20 cellular contexts compared by ENCODE assay signal in genomic region chr1:108531429-108531828, GRCh38. TPM values are rescaled to one million over a fixed set of nuclear protein-coding genes. Genes with fewer than 3 reads are reported as not detected.
A peak's percentile ranks its signal among the peaks of the same experiment; 100 is the strongest.
DNase-seq lines count a peak whose midpoint lies in the region; ATAC-seq and TF ChIP-seq lines count a peak whose summit lies in the region.
"Had no signal": no experiment of that assay in that cellular context is flagged by ENCODE, and none has a peak within 500 bp of the region (broad histone marks: within the 10 kb centered on the region; RNA-seq: fewer than 3 reads in every experiment).

No MANE protein-coding gene starts in this region.

- H3K4me1 ChIP-seq in left ventricle myocardium inferior (no peaks in the 10 kb centered on the region), heart right ventricle (no peaks in the 10 kb centered on the region)
- H3K4me1 ChIP-seq: BLaER1 treated with 17β-estradiol and CSF1 and Interleukin-3, amounts not matched to agents 10 nM and 100 nM; SJSA1 had no signal

- WGBS in heart right ventricle, 2 donors, result 68 to 70% methylated on average over 4 of the region's 4 CpGs

- TF ChIP-seq CTCF in left ventricle myocardium inferior (IDR thresholded peaks at IDR 0.05; ENCODE audit: borderline replicate concordance) (no peak), heart right ventricle (IDR thresholded peaks at IDR 0.05) (no peak), VCaP (conservative IDR thresholded peaks at IDR 0.05) (no peak)

- no peak for DNase-seq in left ventricle myocardium inferior
- no peak for DNase-seq in heart right ventricle
- no peak for DNase-seq in left lobe of liver (ENCODE audit: low spot score)
- no peak for DNase-seq in middle frontal gyrus (ENCODE audit: extremely low spot score, low spot score)
- DNase-seq: CD8-positive, alpha-beta memory T cell; DND-41; GDM1; HFFc6; IMR-90; Kasumi-1; NCI-H1105; NCI-H187; NCI-H345; RPMI8226 had no signal

- intact Hi-C loops in left ventricle myocardium inferior (cut with micrococcal nuclease), result no loop called here
- intact Hi-C loops in heart right ventricle (cut with DNase I), result no loop called here

- H3K27ac ChIP-seq in left ventricle myocardium inferior (replicated peaks), result peak overlapping the region; percentile 9
- no peak overlapping the region for H3K27ac ChIP-seq in heart right ventricle
- peak overlapping the region; percentile 86 for H3K27ac ChIP-seq in VCaP
- H3K27ac ChIP-seq: BLaER1 treated with 17β-estradiol and CSF1 and Interleukin-3, amounts not matched to agents 10 nM and 100 nM; SJSA1 had no signal

- peaks cover 4% of the 10 kb centered on the region for H3K9me3 ChIP-seq in left ventricle myocardium inferior (replicated peaks)
- H3K9me3 ChIP-seq in heart right ventricle, result no peaks in the 10 kb centered on the region
- H3K9me3 ChIP-seq: SJSA1 had no signal

- H3K36me3 ChIP-seq in left ventricle myocardium inferior, result no peaks in the 10 kb centered on the region
- no peaks in the 10 kb centered on the region for H3K36me3 ChIP-seq in heart right ventricle
- H3K36me3 ChIP-seq: BLaER1 treated with 17β-estradiol and CSF1 and Interleukin-3, amounts not matched to agents 10 nM and 100 nM; SJSA1 had no signal

- H3K4me3 ChIP-seq in left ventricle myocardium inferior (no peak overlapping the region), heart right ventricle (no peak overlapping the region)
- H3K4me3 ChIP-seq: BLaER1 treated with 17β-estradiol and CSF1 and Interleukin-3, amounts not matched to agents 10 nM and 100 nM; GM12878; SJSA1 had no signal

- no peak for ATAC-seq in heart right ventricle
- peak; percentile 57 for ATAC-seq in left lobe of liver
- ATAC-seq in HG02610 (IDR thresholded peaks at IDR 0.05; ENCODE audit: unreplicated experiment), result no peak
- ATAC-seq in GM19395 (IDR thresholded peaks at IDR 0.05; ENCODE audit: unreplicated experiment), result no peak
- ATAC-seq: GM12878 had no signal

- H3K27me3 ChIP-seq in left ventricle myocardium inferior (ENCODE audit: low read depth), result peaks cover 14% of the 10 kb centered on the region
- H3K27me3 ChIP-seq in heart right ventricle, result peaks cover 0 to 9% (median 0%) of the 10 kb centered on the region in 7 donors
- H3K27me3 ChIP-seq: BLaER1 treated with 17β-estradiol and CSF1 and Interleukin-3, amounts not matched to agents 10 nM and 100 nM had no signal

RNA-seq across cellular contexts. Expression of gene EEIG2, which starts 28.5 kb away (rescaled TPM):
- 7.5 TPM for total RNA-seq in left ventricle myocardium inferior
- total RNA-seq in heart right ventricle, result 1 to 10 TPM; 3.5 to 10.0 (median 6.1) TPM
- 1 to 10 TPM; 1.5 to 1.6 TPM for polyA plus RNA-seq in heart right ventricle
- total RNA-seq in left lobe of liver, result 1.5 TPM

Comparison
In these comparisons a context has a peak if more than half of its experiments do, and no peak if none do; other contexts are left out.
1. H3K27ac ChIP-seq: peak in left ventricle myocardium inferior (single experiment) and VCaP (single experiment); none in heart right ventricle (0 of 10).